In genomic region chr3:122800838-122801237, GRCh38 we compare ENCODE assay signal across 18 cellular contexts.
"Had no signal": no experiment of that assay in that cellular context is flagged by ENCODE, and none has a peak within 500 bp of the region (broad histone marks: within the 10 kb centered on the region; RNA-seq: fewer than 3 reads in every experiment).

No MANE protein-coding gene starts in this region.

- H3K27me3 ChIP-seq: adrenal gland, breast epithelium, left lung, tibial artery, uterus had no signal

- H3K9me3 ChIP-seq: adrenal gland, breast epithelium, left lung, tibial artery, uterus had no signal

- H3K4me3 ChIP-seq: adrenal gland, breast epithelium, left lung, tibial artery, uterus had no signal

- ATAC-seq: activated naive CD4-positive, alpha-beta T cell treated with anti-CD3 and anti-CD28 coated beads, Interleukin-2, amount 50 U/mL, for 72 hours; left lung had no signal

- H3K36me3 ChIP-seq: adrenal gland, breast epithelium, left lung, tibial artery, uterus, WERI-Rb-1 had no signal

- H3K27ac ChIP-seq: adrenal gland, breast epithelium, left lung, tibial artery, uterus, WERI-Rb-1 had no signal

- H3K4me1 ChIP-seq: breast epithelium, uterus had no signal

- DNase-seq: activated CD4-positive, alpha-beta T cell treated with anti-CD3 and anti-CD28 coated beads, Interleukin-2, amount 50 U/mL, for 4 hours; activated gamma-delta T cell treated with Interleukin-2 at 50 U/mL for 16 hours; adrenal gland; effector CD8-positive, alpha-beta T cell; foreskin melanocyte; head of caudate nucleus; kidney; left lung; nephron progenitor cell; occipital lobe; stimulated activated CD4-positive, alpha-beta T cell treated with anti-CD3 and anti-CD28 coated beads, Interleukin-12 subunit alpha, Interleukin-12 subunit beta, amount 100 ng/mL, for 4 hours; stimulated activated CD4-positive, alpha-beta T cell treated with anti-CD3 and anti-CD28 coated beads, Interleukin-1b, Interleukin-23, amount 100 ng/mL, for 48 hours; stimulated activated naive CD4-positive, alpha-beta T cell treated with Interleukin-2 at 50 U/mL for 16 hours; tibial artery; uterus; WERI-Rb-1 had no signal
